1 cellular context compared by ENCODE assay signal in the genomic region with DNA sequence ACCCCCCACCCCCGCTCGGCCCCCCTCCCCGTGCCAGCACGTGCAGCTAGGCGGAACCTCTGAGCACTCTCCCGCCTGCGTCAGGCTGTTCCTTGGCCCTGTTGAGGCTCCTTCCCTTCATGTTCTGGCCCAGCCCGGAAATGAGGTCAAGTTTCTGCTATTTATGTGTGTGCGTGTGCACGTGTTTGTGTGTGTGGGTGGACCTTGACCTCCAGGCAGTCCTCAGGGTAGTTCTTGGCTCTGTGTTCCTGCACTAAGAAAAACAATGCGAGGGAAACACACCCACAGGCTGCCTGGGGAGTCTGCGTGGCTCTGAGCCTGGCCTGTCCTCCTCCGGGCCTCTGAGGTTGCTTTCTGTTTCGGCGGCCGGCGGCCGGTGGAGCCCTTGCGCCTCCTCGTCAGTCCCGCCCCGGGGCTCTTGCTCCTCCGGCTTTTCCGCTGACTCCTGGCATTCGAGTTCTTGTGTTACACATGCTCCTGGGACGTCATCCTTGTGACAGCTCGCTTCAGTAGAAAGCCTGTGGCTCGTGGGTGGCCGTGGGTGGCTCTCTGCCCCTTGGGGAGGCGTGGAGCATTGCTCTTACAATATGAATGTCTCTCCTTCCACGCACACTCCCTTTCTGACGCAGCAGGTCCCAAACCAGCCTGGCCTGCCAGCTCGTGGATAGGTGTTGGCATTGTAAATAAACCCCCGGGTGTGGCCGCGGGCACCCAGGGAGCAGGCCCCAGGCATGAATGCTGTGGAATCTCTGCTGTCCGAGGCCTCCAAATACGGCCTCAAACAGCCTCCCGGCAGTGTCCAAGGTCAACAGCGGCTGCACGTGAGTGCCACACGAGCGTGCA.
TF ChIP-seq lines count a peak whose summit lies in the region.

No MANE protein-coding gene starts in this region.

TF ChIP-seq in HEK293, 187 proteins besides CTCF, POLR2A, EP300 and RAD21 (continued from another document and continues in another):
- TF ChIP-seq, protein P1, sequence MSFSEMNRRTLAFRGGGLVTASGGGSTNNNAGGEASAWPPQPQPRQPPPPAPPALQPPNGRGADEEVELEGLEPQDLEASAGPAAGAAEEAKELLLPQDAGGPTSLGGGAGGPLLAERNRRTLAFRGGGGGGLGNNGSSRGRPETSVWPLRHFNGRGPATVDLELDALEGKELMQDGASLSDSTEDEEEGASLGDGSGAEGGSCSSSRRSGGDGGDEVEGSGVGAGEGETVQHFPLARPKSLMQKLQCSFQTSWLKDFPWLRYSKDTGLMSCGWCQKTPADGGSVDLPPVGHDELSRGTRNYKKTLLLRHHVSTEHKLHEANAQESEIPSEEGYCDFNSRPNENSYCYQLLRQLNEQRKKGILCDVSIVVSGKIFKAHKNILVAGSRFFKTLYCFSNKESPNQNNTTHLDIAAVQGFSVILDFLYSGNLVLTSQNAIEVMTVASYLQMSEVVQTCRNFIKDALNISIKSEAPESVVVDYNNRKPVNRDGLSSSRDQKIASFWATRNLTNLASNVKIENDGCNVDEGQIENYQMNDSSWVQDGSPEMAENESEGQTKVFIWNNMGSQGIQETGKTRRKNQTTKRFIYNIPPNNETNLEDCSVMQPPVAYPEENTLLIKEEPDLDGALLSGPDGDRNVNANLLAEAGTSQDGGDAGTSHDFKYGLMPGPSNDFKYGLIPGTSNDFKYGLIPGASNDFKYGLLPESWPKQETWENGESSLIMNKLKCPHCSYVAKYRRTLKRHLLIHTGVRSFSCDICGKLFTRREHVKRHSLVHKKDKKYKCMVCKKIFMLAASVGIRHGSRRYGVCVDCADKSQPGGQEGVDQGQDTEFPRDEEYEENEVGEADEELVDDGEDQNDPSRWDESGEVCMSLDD (tag by site-specific recombination; IDR thresholded peaks at IDR 0.05), result 0 out of 2 replicates have a peak, but pooled peaks have one; percentile 53
- TF ChIP-seq OSR2 (tag by site-specific recombination; IDR thresholded peaks at IDR 0.05), result peak; percentile 64
- TF ChIP-seq ZNF843 (tag by site-specific recombination; IDR thresholded peaks at IDR 0.05), result peak; percentile 81
- TF ChIP-seq, protein P2, sequence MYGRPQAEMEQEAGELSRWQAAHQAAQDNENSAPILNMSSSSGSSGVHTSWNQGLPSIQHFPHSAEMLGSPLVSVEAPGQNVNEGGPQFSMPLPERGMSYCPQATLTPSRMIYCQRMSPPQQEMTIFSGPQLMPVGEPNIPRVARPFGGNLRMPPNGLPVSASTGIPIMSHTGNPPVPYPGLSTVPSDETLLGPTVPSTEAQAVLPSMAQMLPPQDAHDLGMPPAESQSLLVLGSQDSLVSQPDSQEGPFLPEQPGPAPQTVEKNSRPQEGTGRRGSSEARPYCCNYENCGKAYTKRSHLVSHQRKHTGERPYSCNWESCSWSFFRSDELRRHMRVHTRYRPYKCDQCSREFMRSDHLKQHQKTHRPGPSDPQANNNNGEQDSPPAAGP (tag by site-specific recombination; IDR thresholded peaks at IDR 0.05), result peak; percentile 99
- no peak for TF ChIP-seq ZNF175 (tag by site-specific recombination; IDR thresholded peaks at IDR 0.05)
- peak; percentile 97 for TF ChIP-seq ZNF600 (tag by site-specific recombination; IDR thresholded peaks at IDR 0.05)
- TF ChIP-seq, protein P3, sequence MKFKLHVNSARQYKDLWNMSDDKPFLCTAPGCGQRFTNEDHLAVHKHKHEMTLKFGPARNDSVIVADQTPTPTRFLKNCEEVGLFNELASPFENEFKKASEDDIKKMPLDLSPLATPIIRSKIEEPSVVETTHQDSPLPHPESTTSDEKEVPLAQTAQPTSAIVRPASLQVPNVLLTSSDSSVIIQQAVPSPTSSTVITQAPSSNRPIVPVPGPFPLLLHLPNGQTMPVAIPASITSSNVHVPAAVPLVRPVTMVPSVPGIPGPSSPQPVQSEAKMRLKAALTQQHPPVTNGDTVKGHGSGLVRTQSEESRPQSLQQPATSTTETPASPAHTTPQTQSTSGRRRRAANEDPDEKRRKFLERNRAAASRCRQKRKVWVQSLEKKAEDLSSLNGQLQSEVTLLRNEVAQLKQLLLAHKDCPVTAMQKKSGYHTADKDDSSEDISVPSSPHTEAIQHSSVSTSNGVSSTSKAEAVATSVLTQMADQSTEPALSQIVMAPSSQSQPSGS (tag by site-specific recombination; IDR thresholded peaks at IDR 0.05; ENCODE audit: low read depth), result peak; percentile 48; the same call in 1 of the 2 replicates
- TF ChIP-seq, protein P4, sequence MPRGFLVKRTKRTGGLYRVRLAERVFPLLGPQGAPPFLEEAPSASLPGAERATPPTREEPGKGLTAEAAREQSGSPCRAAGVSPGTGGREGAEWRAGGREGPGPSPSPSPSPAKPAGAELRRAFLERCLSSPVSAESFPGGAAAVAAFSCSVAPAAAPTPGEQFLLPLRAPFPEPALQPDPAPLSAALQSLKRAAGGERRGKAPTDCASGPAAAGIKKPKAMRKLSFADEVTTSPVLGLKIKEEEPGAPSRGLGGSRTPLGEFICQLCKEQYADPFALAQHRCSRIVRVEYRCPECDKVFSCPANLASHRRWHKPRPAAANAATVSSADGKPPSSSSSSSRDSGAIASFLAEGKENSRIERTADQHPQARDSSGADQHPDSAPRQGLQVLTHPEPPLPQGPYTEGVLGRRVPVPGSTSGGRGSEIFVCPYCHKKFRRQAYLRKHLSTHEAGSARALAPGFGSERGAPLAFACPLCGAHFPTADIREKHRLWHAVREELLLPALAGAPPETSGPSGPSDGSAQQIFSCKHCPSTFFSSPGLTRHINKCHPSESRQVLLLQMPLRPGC (tag by site-specific recombination; IDR thresholded peaks at IDR 0.05), result peak; percentile 44; the same call in 1 of the 2 replicates
- peak; percentile 68 for TF ChIP-seq GLIS1 (tag by site-specific recombination; IDR thresholded peaks at IDR 0.05)
- TF ChIP-seq ZNF341 (tag by site-specific recombination; IDR thresholded peaks at IDR 0.05; ENCODE audit: low read depth), result peak; percentile 64
- peak; percentile 77 for TF ChIP-seq ZIC2 (tag by site-specific recombination; IDR thresholded peaks at IDR 0.05)
- no peak for TF ChIP-seq YY2 (tag by site-specific recombination; IDR thresholded peaks at IDR 0.05)
- no peak for TF ChIP-seq ZNF473 (tag by site-specific recombination; IDR thresholded peaks at IDR 0.05)
- TF ChIP-seq, protein P5, sequence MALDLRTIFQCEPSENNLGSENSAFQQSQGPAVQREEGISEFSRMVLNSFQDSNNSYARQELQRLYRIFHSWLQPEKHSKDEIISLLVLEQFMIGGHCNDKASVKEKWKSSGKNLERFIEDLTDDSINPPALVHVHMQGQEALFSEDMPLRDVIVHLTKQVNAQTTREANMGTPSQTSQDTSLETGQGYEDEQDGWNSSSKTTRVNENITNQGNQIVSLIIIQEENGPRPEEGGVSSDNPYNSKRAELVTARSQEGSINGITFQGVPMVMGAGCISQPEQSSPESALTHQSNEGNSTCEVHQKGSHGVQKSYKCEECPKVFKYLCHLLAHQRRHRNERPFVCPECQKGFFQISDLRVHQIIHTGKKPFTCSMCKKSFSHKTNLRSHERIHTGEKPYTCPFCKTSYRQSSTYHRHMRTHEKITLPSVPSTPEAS (tag by site-specific recombination; IDR thresholded peaks at IDR 0.05), result peak; percentile 74
- TF ChIP-seq, protein P6, sequence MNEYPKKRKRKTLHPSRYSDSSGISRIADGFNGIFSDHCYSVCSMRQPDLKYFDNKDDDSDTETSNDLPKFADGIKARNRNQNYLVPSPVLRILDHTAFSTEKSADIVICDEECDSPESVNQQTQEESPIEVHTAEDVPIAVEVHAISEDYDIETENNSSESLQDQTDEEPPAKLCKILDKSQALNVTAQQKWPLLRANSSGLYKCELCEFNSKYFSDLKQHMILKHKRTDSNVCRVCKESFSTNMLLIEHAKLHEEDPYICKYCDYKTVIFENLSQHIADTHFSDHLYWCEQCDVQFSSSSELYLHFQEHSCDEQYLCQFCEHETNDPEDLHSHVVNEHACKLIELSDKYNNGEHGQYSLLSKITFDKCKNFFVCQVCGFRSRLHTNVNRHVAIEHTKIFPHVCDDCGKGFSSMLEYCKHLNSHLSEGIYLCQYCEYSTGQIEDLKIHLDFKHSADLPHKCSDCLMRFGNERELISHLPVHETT (tag by site-specific recombination; IDR thresholded peaks at IDR 0.05), result peak; percentile 29; the same call in 1 of the 2 replicates
- TF ChIP-seq ZNF521 (tag by site-specific recombination; IDR thresholded peaks at IDR 0.05), result no peak
- peak; percentile 66 for TF ChIP-seq GLIS2 (tag by site-specific recombination; IDR thresholded peaks at IDR 0.05)
- TF ChIP-seq ZNF202 (tag by site-specific recombination; IDR thresholded peaks at IDR 0.05; ENCODE audit: borderline replicate concordance), result no peak
- TF ChIP-seq, protein P7, sequence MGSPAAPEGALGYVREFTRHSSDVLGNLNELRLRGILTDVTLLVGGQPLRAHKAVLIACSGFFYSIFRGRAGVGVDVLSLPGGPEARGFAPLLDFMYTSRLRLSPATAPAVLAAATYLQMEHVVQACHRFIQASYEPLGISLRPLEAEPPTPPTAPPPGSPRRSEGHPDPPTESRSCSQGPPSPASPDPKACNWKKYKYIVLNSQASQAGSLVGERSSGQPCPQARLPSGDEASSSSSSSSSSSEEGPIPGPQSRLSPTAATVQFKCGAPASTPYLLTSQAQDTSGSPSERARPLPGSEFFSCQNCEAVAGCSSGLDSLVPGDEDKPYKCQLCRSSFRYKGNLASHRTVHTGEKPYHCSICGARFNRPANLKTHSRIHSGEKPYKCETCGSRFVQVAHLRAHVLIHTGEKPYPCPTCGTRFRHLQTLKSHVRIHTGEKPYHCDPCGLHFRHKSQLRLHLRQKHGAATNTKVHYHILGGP (tag by site-specific recombination; IDR thresholded peaks at IDR 0.05), result no peak
- TF ChIP-seq, protein P8, sequence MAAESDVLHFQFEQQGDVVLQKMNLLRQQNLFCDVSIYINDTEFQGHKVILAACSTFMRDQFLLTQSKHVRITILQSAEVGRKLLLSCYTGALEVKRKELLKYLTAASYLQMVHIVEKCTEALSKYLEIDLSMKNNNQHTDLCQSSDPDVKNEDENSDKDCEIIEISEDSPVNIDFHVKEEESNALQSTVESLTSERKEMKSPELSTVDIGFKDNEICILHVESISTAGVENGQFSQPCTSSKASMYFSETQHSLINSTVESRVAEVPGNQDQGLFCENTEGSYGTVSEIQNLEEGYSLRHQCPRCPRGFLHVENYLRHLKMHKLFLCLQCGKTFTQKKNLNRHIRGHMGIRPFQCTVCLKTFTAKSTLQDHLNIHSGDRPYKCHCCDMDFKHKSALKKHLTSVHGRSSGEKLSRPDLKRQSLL (tag by site-specific recombination; IDR thresholded peaks at IDR 0.05), result no peak
- peak; percentile 78 for TF ChIP-seq KLF10 (tag by site-specific recombination; IDR thresholded peaks at IDR 0.05)
- TF ChIP-seq ZNF629 (tag by site-specific recombination; IDR thresholded peaks at IDR 0.05), result peak; percentile 95
- TF ChIP-seq ZNF76 (tag by site-specific recombination; IDR thresholded peaks at IDR 0.05; ENCODE audit: borderline replicate concordance, low read depth), result peak; percentile 47; the same call in 1 of the 2 replicates
- no peak for TF ChIP-seq KLF7 (tag by site-specific recombination; IDR thresholded peaks at IDR 0.05; ENCODE audit: borderline replicate concordance)
- TF ChIP-seq FEZF1 (tag by site-specific recombination; IDR thresholded peaks at IDR 0.05), result peak; percentile 39
- peak; percentile 87 for TF ChIP-seq ZFP69B (tag by site-specific recombination; IDR thresholded peaks at IDR 0.05)
- no peak for TF ChIP-seq ZNF530 (tag by site-specific recombination; IDR thresholded peaks at IDR 0.05; ENCODE audit: low read depth)
- no peak for TF ChIP-seq ZNF2 (tag by site-specific recombination; IDR thresholded peaks at IDR 0.05)
- peak; percentile 95 for TF ChIP-seq SP7 (tag by site-specific recombination; IDR thresholded peaks at IDR 0.05)
- TF ChIP-seq SP2 (tag by site-specific recombination; IDR thresholded peaks at IDR 0.05), result peak; percentile 71
- no peak for TF ChIP-seq ZNF311 (tag by site-specific recombination; IDR thresholded peaks at IDR 0.05; ENCODE audit: borderline replicate concordance)
- TF ChIP-seq SCRT2 (tag by site-specific recombination; IDR thresholded peaks at IDR 0.05), result peak; percentile 48
- peak; percentile 90 for TF ChIP-seq KLF16 (tag by site-specific recombination; IDR thresholded peaks at IDR 0.05)
- TF ChIP-seq ZNF324 (tag by site-specific recombination; IDR thresholded peaks at IDR 0.05), result no peak
- TF ChIP-seq ZBTB21 (tag by site-specific recombination; IDR thresholded peaks at IDR 0.05), result peak; percentile 92
- TF ChIP-seq ZNF423 (tag by site-specific recombination; IDR thresholded peaks at IDR 0.05), result peak; percentile 71
- TF ChIP-seq ZNF610 (tag by site-specific recombination; IDR thresholded peaks at IDR 0.05; ENCODE audit: borderline replicate concordance), result no peak
- peak; percentile 98 for TF ChIP-seq EGR2 (tag by site-specific recombination; IDR thresholded peaks at IDR 0.05; ENCODE audit: low read depth)
- no peak for TF ChIP-seq ZNF155 (tag by site-specific recombination; IDR thresholded peaks at IDR 0.05)
- TF ChIP-seq, protein P9, sequence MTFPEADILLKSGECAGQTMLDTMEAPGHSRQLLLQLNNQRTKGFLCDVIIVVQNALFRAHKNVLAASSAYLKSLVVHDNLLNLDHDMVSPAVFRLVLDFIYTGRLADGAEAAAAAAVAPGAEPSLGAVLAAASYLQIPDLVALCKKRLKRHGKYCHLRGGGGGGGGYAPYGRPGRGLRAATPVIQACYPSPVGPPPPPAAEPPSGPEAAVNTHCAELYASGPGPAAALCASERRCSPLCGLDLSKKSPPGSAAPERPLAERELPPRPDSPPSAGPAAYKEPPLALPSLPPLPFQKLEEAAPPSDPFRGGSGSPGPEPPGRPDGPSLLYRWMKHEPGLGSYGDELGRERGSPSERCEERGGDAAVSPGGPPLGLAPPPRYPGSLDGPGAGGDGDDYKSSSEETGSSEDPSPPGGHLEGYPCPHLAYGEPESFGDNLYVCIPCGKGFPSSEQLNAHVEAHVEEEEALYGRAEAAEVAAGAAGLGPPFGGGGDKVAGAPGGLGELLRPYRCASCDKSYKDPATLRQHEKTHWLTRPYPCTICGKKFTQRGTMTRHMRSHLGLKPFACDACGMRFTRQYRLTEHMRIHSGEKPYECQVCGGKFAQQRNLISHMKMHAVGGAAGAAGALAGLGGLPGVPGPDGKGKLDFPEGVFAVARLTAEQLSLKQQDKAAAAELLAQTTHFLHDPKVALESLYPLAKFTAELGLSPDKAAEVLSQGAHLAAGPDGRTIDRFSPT (tag by site-specific recombination; IDR thresholded peaks at IDR 0.05), result peak; percentile 54; the same call in 1 of the 2 replicates
- TF ChIP-seq, protein P10, sequence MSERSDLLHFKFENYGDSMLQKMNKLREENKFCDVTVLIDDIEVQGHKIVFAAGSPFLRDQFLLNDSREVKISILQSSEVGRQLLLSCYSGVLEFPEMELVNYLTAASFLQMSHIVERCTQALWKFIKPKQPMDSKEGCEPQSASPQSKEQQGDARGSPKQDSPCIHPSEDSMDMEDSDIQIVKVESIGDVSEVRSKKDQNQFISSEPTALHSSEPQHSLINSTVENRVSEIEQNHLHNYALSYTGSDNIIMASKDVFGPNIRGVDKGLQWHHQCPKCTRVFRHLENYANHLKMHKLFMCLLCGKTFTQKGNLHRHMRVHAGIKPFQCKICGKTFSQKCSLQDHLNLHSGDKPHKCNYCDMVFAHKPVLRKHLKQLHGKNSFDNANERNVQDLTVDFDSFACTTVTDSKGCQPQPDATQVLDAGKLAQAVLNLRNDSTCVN (tag by site-specific recombination; optimal IDR thresholded peaks at IDR 0.05), result peak; percentile 56
- peak; percentile 67 for TF ChIP-seq ZNF366 (tag by site-specific recombination; conservative IDR thresholded peaks at IDR 0.05)
- TF ChIP-seq ZNF394 (tag by site-specific recombination; IDR thresholded peaks at IDR 0.05; ENCODE audit: borderline replicate concordance), result 0 out of 2 replicates have a peak, but pooled peaks have one; percentile 16
- 0 out of 2 replicates have a peak, but pooled peaks have one; percentile 22 for TF ChIP-seq KLF9 (tag by site-specific recombination; IDR thresholded peaks at IDR 0.05; ENCODE audit: low read depth)
- TF ChIP-seq ZNF404 (tag by site-specific recombination; IDR thresholded peaks at IDR 0.05), result no peak
- no peak for TF ChIP-seq HOXD13 (CRISPR knock-in tag; IDR thresholded peaks at IDR 0.05; ENCODE audit: borderline replicate concordance)
- TF ChIP-seq KLF1 (tag by site-specific recombination; IDR thresholded peaks at IDR 0.05), result peak; percentile 97
